ENCODE assay signal across 1 cellular context in genomic region chr19:35693422-35693821, GRCh38.
TF ChIP-seq lines count a peak whose summit lies in the region.

No MANE protein-coding gene starts in this region.

TF ChIP-seq in WTC11, 78 proteins besides CTCF, POLR2A, EP300 and RAD21 (continued from another document):
- TF ChIP-seq GRHL2 (CRISPR knock-in tag; IDR thresholded peaks at IDR 0.05; ENCODE audit: insufficient replicate concordance, severe bottlenecking) = no peak
- TF ChIP-seq ZNF396 (CRISPR knock-in tag; IDR thresholded peaks at IDR 0.05; ENCODE audit: borderline replicate concordance) = no peak
- no peak for TF ChIP-seq NR2C2 (CRISPR knock-in tag; IDR thresholded peaks at IDR 0.05)
- TF ChIP-seq ZNF121 (CRISPR knock-in tag; IDR thresholded peaks at IDR 0.05) = no peak
- TF ChIP-seq USF2 (CRISPR knock-in tag; IDR thresholded peaks at IDR 0.05) = no peak
- TF ChIP-seq ZNF532 (CRISPR knock-in tag; IDR thresholded peaks at IDR 0.05; ENCODE audit: borderline replicate concordance) = no peak
- TF ChIP-seq CREM (CRISPR knock-in tag; IDR thresholded peaks at IDR 0.05) = no peak
- TF ChIP-seq MYBL2 (CRISPR knock-in tag; IDR thresholded peaks at IDR 0.05) = no peak
- TF ChIP-seq PRRX2 (CRISPR knock-in tag; IDR thresholded peaks at IDR 0.05) = no peak
